In the genomic region with DNA sequence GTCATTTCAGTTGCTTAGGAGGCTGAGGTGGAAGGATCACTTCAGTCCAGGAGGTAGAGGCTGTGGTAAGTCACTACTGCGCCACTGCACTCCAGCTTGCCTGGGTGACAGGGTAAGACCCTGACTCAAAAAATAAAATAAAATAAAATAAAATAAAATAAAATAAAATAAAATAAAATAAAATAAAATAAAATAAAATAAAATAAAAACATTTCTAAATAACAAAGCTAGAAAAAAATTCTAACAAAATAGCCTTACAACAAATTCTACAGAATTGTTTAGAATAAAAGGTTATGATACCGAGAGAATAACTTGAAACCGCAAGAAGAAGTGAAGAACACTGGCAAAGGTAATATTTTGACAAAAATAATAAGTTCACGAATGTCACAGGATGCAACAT, we compare ENCODE assay signal across 8 cellular contexts.
"Had no signal": no experiment of that assay in that cellular context is flagged by ENCODE, and none has a peak within 500 bp of the region (broad histone marks: within the 10 kb centered on the region; RNA-seq: fewer than 3 reads in every experiment).

No MANE protein-coding gene starts in this region.

- FAIRE-seq: G401.6, GM12878, GM12891, GM12892, GM18507, GM19239 had no signal

- DNase-seq: GDM1, GF-D8 had no signal

- ATAC-seq: GM12878 had no signal
